13 cellular contexts compared by ENCODE assay signal in the genomic region with DNA sequence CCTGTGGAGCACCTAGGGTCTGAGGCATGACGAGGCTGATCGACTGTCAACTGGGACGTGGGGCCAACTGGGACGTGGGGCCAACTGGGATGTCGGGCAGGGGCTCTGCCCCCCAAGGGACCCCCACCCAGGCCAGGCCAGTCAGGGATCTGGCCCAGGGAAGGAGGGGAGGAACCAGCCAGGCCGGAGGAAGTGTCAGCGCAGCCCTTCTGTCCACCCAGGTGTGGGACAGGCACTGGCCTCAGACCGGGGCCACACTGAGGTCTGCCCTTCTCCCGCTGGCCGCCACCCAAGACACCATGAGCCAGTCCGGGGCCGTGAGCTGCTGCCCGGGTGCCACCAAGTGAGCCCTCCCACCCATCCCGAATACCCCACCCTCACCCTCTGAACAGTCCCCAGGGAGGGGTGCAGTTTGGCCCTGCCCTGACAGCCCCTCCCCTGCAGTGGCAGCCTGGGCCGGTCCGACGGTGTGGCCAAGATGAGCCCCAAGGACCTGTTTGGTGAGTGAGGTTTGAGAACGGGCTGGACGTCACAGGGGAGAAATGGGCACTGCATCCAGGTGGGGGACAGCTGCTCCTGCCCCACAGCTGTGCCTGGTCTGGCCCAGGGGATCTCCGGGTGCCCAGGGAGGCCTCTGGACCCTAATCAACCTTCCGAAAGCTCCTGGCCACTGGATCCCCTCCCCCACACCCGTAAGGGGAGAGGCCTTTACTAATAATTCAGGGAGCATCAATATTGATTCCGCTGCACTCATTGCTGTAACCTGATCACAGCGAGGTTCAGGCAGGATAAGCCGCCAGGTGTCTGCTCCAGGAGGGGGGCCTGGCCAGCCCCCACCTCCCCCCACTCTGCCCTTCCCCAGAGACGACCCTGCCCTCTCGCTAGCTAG. TPM values are rescaled to one million over a fixed set of nuclear protein-coding genes. Genes with fewer than 3 reads are reported as not detected.
DNase-seq lines count a peak whose midpoint lies in the region; ATAC-seq, FAIRE-seq and TF ChIP-seq lines count a peak whose summit lies in the region.
"Had no signal": no experiment of that assay in that cellular context is flagged by ENCODE, and none has a peak within 500 bp of the region (broad histone marks: within the 10 kb centered on the region; RNA-seq: fewer than 3 reads in every experiment).

No MANE protein-coding gene starts in this region.

- TF ChIP-seq POLR2A in A549 (IDR thresholded peaks at IDR 0.05; ENCODE audit: low read length), result no peak

- peak overlapping the region; percentile 91 to 99; a peak in 5 of 6 replicates for H3K27ac ChIP-seq in A549
- peak overlapping the region; percentile 72 to 74 for H3K27ac ChIP-seq in kidney (ENCODE audit: low read depth in 2 of 2, low read length in 2 of 2)

- H3K36me3 ChIP-seq in kidney (ENCODE audit: control insufficient read depth in 1 of 2, insufficient read depth in 2 of 2, low read length in 2 of 2), result no peaks in the 10 kb centered on the region

- TF ChIP-seq CTCF in A549 (IDR thresholded peaks at IDR 0.05) (no peak), kidney (IDR thresholded peaks at IDR 0.05; ENCODE audit: borderline replicate concordance, extremely low read depth, insufficient read depth) (no peak)

- peak overlapping the region in 1 of 2 donors; percentile 26 for H3K9ac ChIP-seq in kidney (ENCODE audit: low read length in 2 of 2)

- TF ChIP-seq EP300 in A549 (IDR thresholded peaks at IDR 0.05), result no peak

- DNase-seq in A549 (ENCODE audit: low read depth in 1 of 2, low spot score in 1 of 2) (no peak), NCI-H69 (lab: John Stamatoyannopoulos, UW) (peak; percentile 24), kidney (no peak), SHP77 treated with DMSO at 0.1 percent for 48 hours (lab: John Stamatoyannopoulos, UW) (no peak)
- DNase-seq: activated CD4-positive, alpha-beta T cell treated with anti-CD3 and anti-CD28 coated beads, Interleukin-2, amount 10 ng/mL, durations not matched to agents 24 days and 14 days; activated T-cell treated with anti-CD3 and anti-CD28 coated beads, Interleukin-2, amount 50 U/mL, for 24 hours; cerebellar nuclear complex; NCI-H1694 treated with DMSO at 0.1 percent for 48 hours; NCI-H774; T-helper 9 cell had no signal

- no peak for FAIRE-seq in A549 (lab: Jason Lieb, UNC)
- no peak for FAIRE-seq in kidney (lab: Jason Lieb, UNC)

- H3K4me3 ChIP-seq in A549, result no peak overlapping the region
- peak overlapping the region in 1 of 2 donors; percentile 25 for H3K4me3 ChIP-seq in kidney (ENCODE audit: low read length in 2 of 2)

- no peaks in the 10 kb centered on the region for H3K9me3 ChIP-seq in A549
- H3K9me3 ChIP-seq in kidney (ENCODE audit: control insufficient read depth in 1 of 2, low read length in 2 of 2), result no peaks in the 10 kb centered on the region

- no peak for TF ChIP-seq RAD21 in A549 (conservative IDR thresholded peaks at IDR 0.05 in 1 of 2, IDR thresholded peaks at IDR 0.05 in 1 of 2)

- ATAC-seq in A549, result no peak
- no peak for ATAC-seq in GM21447 (IDR thresholded peaks at IDR 0.05; ENCODE audit: unreplicated experiment)
- no peak for ATAC-seq in GM21737 (IDR thresholded peaks at IDR 0.05; ENCODE audit: unreplicated experiment)
- ATAC-seq: Right ventricle myocardium inferior had no signal

- intact Hi-C loops in kidney (cut with DNase I), result no loop called here

- 80% methylated on average over 12 of the region's 27 CpGs for WGBS in A549 (ENCODE audit: missing lambda C conversion rate)

- H3K4me1 ChIP-seq in A549, result peaks cover 73% of the 10 kb centered on the region
- H3K4me1 ChIP-seq in kidney (ENCODE audit: control insufficient read depth in 1 of 2, insufficient read depth in 1 of 2, low read depth in 1 of 2, low read length in 2 of 2), result peaks cover 21 to 51% of the 10 kb centered on the region in 2 donors

- H3K4me2 ChIP-seq in A549, result peak overlapping the region; percentile 22; the same call in 2 of the 3 replicates

- CTCF ChIA-PET in A549 (lab: Yijun Ruan, JAX), result interaction anchor here (1.5 to 26.0 kb wide), 2 partner anchors 12 to 15 kb away, joined by 4 to 599 read pairs; no protein-coding TSS in a partner anchor

- POLR2A ChIA-PET in A549 (lab: Yijun Ruan, JAX), result interaction anchor here (0.9 kb wide), 1 partner anchor 14 kb away, joined by 3 read pairs; the partner anchor contains the start of gene TMEM80

TF ChIP-seq in A549, 52 proteins besides CTCF, POLR2A, EP300 and RAD21:
- TF ChIP-seq FOSL2 (IDR thresholded peaks at IDR 0.05) (no peak), FOSL2 (CRISPR knock-in tag; IDR thresholded peaks at IDR 0.05) (no peak), NR3C1 (IDR thresholded peaks at IDR 0.05) (no peak), RFX5 (IDR thresholded peaks at IDR 0.05) (no peak), ZNF302 (CRISPR knock-in tag; IDR thresholded peaks at IDR 0.05) (no peak), TFCP2L1 (CRISPR knock-in tag; IDR thresholded peaks at IDR 0.05) (no peak)
- TF ChIP-seq, protein P1, sequence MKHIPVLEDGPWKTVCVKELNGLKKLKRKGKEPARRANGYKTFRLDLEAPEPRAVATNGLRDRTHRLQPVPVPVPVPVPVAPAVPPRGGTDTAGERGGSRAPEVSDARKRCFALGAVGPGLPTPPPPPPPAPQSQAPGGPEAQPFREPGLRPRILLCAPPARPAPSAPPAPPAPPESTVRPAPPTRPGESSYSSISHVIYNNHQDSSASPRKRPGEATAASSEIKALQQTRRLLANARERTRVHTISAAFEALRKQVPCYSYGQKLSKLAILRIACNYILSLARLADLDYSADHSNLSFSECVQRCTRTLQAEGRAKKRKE (CRISPR knock-in tag; IDR thresholded peaks at IDR 0.05; ENCODE audit: low read depth), result no peak

RNA-seq across cellular contexts. Expression of gene EPS8L2, which starts 3.3 kb away (rescaled TPM):
- polyA plus RNA-seq in A549 (2011; rRNA removed), result 60.7 and 69.9 TPM in 2 replicates
- 99.7 and 117 TPM in 2 replicates for polyA plus RNA-seq in A549 (2012; cell fraction: cytosol; rRNA removed)
- polyA plus RNA-seq in A549 (2012; cell fraction: nucleus; rRNA removed), result 612 and 775 TPM in 2 replicates
- polyA plus RNA-seq in A549 (2017; fragmentation: RNase III; extraction: RNeasy Plus Mini Kit Qiagen cat#74134 plus additional on column Dnase treatment), result 144 to 163 TPM (median 154 TPM) in 3 replicates
- polyA minus RNA-seq in A549 (2011; rRNA and poly(A)+ RNA removed), result 56.6 and 63.8 TPM in 2 replicates
- 287 TPM for total RNA-seq in kidney
- polyA plus RNA-seq in kidney (ENCODE audit: insufficient read depth, low read depth, low replicate concordance), result 199 TPM

RNA-seq across cellular contexts. Expression of gene TMEM80, which starts 13.7 kb away (rescaled TPM):
- polyA plus RNA-seq in A549 (2011; rRNA removed) (15.1 and 15.2 TPM in 2 replicates), A549 (2017; fragmentation: RNase III; extraction: RNeasy Plus Mini Kit Qiagen cat#74134 plus additional on column Dnase treatment) (10.2 to 11.2 TPM (median 10.8 TPM) in 3 replicates), kidney (ENCODE audit: insufficient read depth, low read depth, low replicate concordance) (36.2 TPM)
- polyA plus RNA-seq in A549 (2012; cell fraction: cytosol; rRNA removed), result 14.8 and 17.8 TPM in 2 replicates
- 26.2 and 27.0 TPM in 2 replicates for polyA plus RNA-seq in A549 (2012; cell fraction: nucleus; rRNA removed)
- polyA minus RNA-seq in A549 (2011; rRNA and poly(A)+ RNA removed), result 4.3 and 6.7 TPM in 2 replicates
- 38.6 TPM for total RNA-seq in kidney

RNA-seq across cellular contexts. Expression of gene DEAF1, which starts 14.3 kb away (rescaled TPM):
- 16.0 and 17.3 TPM in 2 replicates for polyA plus RNA-seq in A549 (2011; rRNA removed)
- 37.1 and 40.4 TPM in 2 replicates for polyA plus RNA-seq in A549 (2012; cell fraction: cytosol; rRNA removed)
- polyA plus RNA-seq in A549 (2012; cell fraction: nucleus; rRNA removed), result 54.3 and 74.9 TPM in 2 replicates
- polyA plus RNA-seq in A549 (2017; fragmentation: RNase III; extraction: RNeasy Plus Mini Kit Qiagen cat#74134 plus additional on column Dnase treatment), result 23.5 to 25.8 TPM (median 24.0 TPM) in 3 replicates
- polyA minus RNA-seq in A549 (2011; rRNA and poly(A)+ RNA removed), result 17.0 and 19.7 TPM in 2 replicates
- total RNA-seq in kidney, result 54.5 TPM
- polyA plus RNA-seq in kidney (ENCODE audit: insufficient read depth, low read depth, low replicate concordance), result 30.2 TPM

RNA-seq across cellular contexts. Expression of gene TALDO1, which starts 37.9 kb away (rescaled TPM):
- polyA plus RNA-seq in A549 (2011; rRNA removed) (287 and 296 TPM in 2 replicates), A549 (2017; fragmentation: RNase III; extraction: RNeasy Plus Mini Kit Qiagen cat#74134 plus additional on column Dnase treatment) (386 to 392 TPM (median 391 TPM) in 3 replicates), kidney (ENCODE audit: insufficient read depth, low read depth, low replicate concordance) (312 TPM)
- 443 and 463 TPM in 2 replicates for polyA plus RNA-seq in A549 (2012; cell fraction: cytosol; rRNA removed)
- polyA plus RNA-seq in A549 (2012; cell fraction: nucleus; rRNA removed), result 406 and 442 TPM in 2 replicates
- 132 and 159 TPM in 2 replicates for polyA minus RNA-seq in A549 (2011; rRNA and poly(A)+ RNA removed)
- total RNA-seq in kidney, result 175 TPM
